ENCODE assay signal across 20 cellular contexts in the genomic region with DNA sequence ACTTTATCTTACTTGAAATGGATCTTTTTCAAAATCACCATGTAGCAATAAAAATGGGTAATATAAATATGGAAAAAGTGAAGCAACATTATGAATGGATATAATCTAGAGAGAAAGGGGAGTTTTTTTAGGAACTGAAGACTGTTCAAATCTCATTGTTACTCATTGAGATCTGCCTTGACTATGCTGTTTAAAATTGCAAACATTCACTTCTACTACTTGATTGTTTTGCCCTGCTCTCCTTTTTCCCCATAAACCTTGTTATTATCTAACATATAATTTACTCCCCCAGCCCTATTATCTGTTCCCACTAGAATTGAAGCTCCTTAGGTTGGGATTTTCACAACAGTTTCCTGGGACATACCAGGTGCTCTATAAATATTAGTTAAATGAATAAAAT.
"Had no signal": no experiment of that assay in that cellular context is flagged by ENCODE, and none has a peak within 500 bp of the region (broad histone marks: within the 10 kb centered on the region; RNA-seq: fewer than 3 reads in every experiment).

No MANE protein-coding gene starts in this region.

- ATAC-seq: left cardiac atrium; mucosa of descending colon; psoas muscle; right cardiac atrium; stimulated activated naive CD8-positive, alpha-beta T cell treated with anti-CD3 and anti-CD28 coated beads, Interleukin-15, Interleukin-2, amounts not matched to agents 100 U/mL and 50 U/mL, for 24 hours had no signal

- H3K4me3 Mint-ChIP-seq: activated B cell treated with CpG ODN at 0.5 μM for 24 hours, naive B cell, neural crest cell had no signal

- H3K36me3 ChIP-seq: cardiac muscle cell, suprapubic skin, transverse colon, vagina had no signal

- H3K9me3 ChIP-seq: mucosa of descending colon, psoas muscle, suprapubic skin, transverse colon, vagina had no signal

- H3K27ac ChIP-seq: cardiac muscle cell, suprapubic skin, transverse colon, vagina had no signal

- DNase-seq: activated B cell treated with CpG ODN at 0.5 μM for 24 hours; activated CD4-positive, alpha-beta T cell treated with anti-CD3 and anti-CD28 coated beads for 4 hours; activated CD8-positive, alpha-beta memory T cell treated with anti-CD3 and anti-CD28 coated beads, Interleukin-2, amount 50 U/mL, for 4 hours; activated naive CD4-positive, alpha-beta T cell treated with anti-CD3 and anti-CD28 coated beads, Interleukin-2, amount 50 U/mL, for 16 hours; amniotic stem cell; left cardiac atrium; mesenchymal stem cell; mucosa of descending colon; naive B cell; psoas muscle; right cardiac atrium; stimulated activated CD4-positive, alpha-beta T cell treated with anti-CD3 and anti-CD28 coated beads, Interleukin-2, amount 100 ng/mL, for 24 hours; stimulated activated naive CD8-positive, alpha-beta T cell treated with anti-CD3 and anti-CD28 coated beads, Interleukin-15, Interleukin-2, amounts not matched to agents 100 U/mL and 50 U/mL, for 24 hours; T-helper 1 cell; T-helper 9 cell; transverse colon had no signal

- H3K36me3 Mint-ChIP-seq: naive B cell had no signal

- H3K27me3 ChIP-seq: cardiac muscle cell, suprapubic skin, transverse colon, vagina had no signal

- H3K27ac Mint-ChIP-seq: activated B cell treated with CpG ODN at 0.5 μM for 24 hours, naive B cell had no signal

- H3K27me3 Mint-ChIP-seq: activated B cell treated with CpG ODN at 0.5 μM for 24 hours, naive B cell had no signal

- H3K4me3 ChIP-seq: cardiac muscle cell, mucosa of descending colon, psoas muscle, suprapubic skin, transverse colon, vagina had no signal
